Comparison of ENCODE assay signal across 18 cellular contexts in the genomic region with DNA sequence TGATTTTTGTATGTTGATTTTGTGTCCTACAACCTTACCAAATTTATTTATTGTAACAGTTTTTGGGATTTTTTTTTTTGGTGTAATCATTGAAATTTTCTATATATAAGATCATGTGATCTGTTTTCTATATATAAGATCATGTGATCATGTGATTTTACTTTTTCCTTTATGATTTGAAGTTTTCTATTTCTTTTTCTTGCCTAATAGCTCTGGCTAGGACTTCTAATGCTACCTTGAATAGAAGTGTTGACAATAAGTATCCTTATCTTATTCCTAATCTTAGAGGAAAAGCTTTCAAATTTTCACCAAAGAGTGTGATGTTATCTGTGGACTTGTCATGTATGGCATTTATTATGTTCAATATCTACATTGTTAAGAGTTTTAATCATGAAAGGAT.
DNase-seq lines count a peak whose midpoint lies in the region; ATAC-seq, FAIRE-seq and TF ChIP-seq lines count a peak whose summit lies in the region.
"Had no signal": no experiment of that assay in that cellular context is flagged by ENCODE, and none has a peak within 500 bp of the region (broad histone marks: within the 10 kb centered on the region; RNA-seq: fewer than 3 reads in every experiment).

No MANE protein-coding gene starts in this region.

- no TSS peak for BruUV-seq in HCT116 (replicated peaks; lab: Mats Ljungman, UMichigan)
- no TSS peak for BruUV-seq in GM12878 (replicated peaks; lab: Mats Ljungman, UMichigan)

- intact Hi-C loops in HCT116 (cut with micrococcal nuclease) (no loop called here), GM12878 (cut with micrococcal nuclease; ENCODE audit: unreplicated experiment) (no loop called here)

- H3K9ac ChIP-seq in HCT116 (ENCODE audit: low read length) (no peak overlapping the region), GM12878 (ENCODE audit: control insufficient read depth, insufficient read depth, low read length) (no peak overlapping the region)
- H3K9ac ChIP-seq: BLaER1 treated with 17β-estradiol and CSF1 and Interleukin-3, amounts not matched to agents 10 nM and 100 nM had no signal

- in situ Hi-C loops in GM12878 (cut with MboI): no loop called here

- H3K79me2 ChIP-seq in HCT116 (ENCODE audit: insufficient read depth, low read length) (no peaks in the 10 kb centered on the region), GM12878 (ENCODE audit: control insufficient read depth, insufficient read depth, low read length) (peaks cover 3% of the 10 kb centered on the region)

- CTCF ChIA-PET in HCT116 (lab: Charles Lee): interaction anchor here (3.3 kb wide), 1 partner anchor 8 kb away, joined by 14 read pairs; no protein-coding TSS in a partner anchor
- CTCF ChIA-PET in GM12878 (lab: Yijun Ruan, JAX): interaction anchor here (1.2 to 6.8 kb wide), 2 partner anchors 25 to 65 kb away, joined by 4 to 65 read pairs; no protein-coding TSS in a partner anchor

- TF ChIP-seq CTCF in HCT116 (IDR thresholded peaks at IDR 0.05 in 2 of 3, conservative IDR thresholded peaks at IDR 0.05 in 1 of 3; ENCODE audit: borderline replicate concordance in 1 of 3, insufficient read depth in 1 of 3, low read depth in 2 of 3, low read length in 2 of 3): no peak
- TF ChIP-seq CTCF in GM12878 (IDR thresholded peaks at IDR 0.05 in 2 of 3, conservative IDR thresholded peaks at IDR 0.05 in 1 of 3; ENCODE audit: control insufficient read depth in 2 of 3, extremely low read depth in 1 of 3, insufficient read depth in 1 of 3, low read depth in 3 of 3, low read length in 3 of 3): no peak

- H3K4me3 ChIP-seq in HCT116 (replicated peaks in 1 of 2; ENCODE audit: low read depth in 1 of 2, low read length in 2 of 2) (no peak overlapping the region), GM12878 (no peak overlapping the region), small intestine (ENCODE audit: low read depth in 1 of 2, low read length in 2 of 2) (no peak overlapping the region)
- H3K4me3 ChIP-seq: BLaER1 treated with 17β-estradiol and CSF1 and Interleukin-3, amounts not matched to agents 10 nM and 100 nM had no signal

- H3K4me1 ChIP-seq in HCT116 (ENCODE audit: control insufficient read depth in 1 of 2, insufficient read depth in 2 of 2, low read length in 2 of 2) (peaks cover 0 to 7% of the 10 kb centered on the region in 2 experiments; a peak in 1 of 4 replicates), GM12878 (ENCODE audit: control insufficient read depth, insufficient read depth, low read length) (peaks cover 41% of the 10 kb centered on the region), small intestine (ENCODE audit: control insufficient read depth in 2 of 2, insufficient read depth in 1 of 2, low read depth in 1 of 2, low read length in 1 of 2) (no peaks in the 10 kb centered on the region)

- no peak for TF ChIP-seq EP300 in GM12878 (IDR thresholded peaks at IDR 0.05; ENCODE audit: borderline replicate concordance in 1 of 2, control insufficient read depth in 1 of 2, low read depth in 2 of 2, low read length in 2 of 2)

- ATAC-seq in HCT116: no peak
- no peak for ATAC-seq in GM12878
- ATAC-seq: CD8-positive, alpha-beta T cell had no signal

- H3K36me3 ChIP-seq in HCT116 (ENCODE audit: control insufficient read depth in 1 of 2, insufficient read depth in 2 of 2, low read length in 2 of 2) (no peaks in the 10 kb centered on the region), GM12878 (ENCODE audit: control insufficient read depth in 2 of 2, insufficient read depth in 2 of 2, low read length in 1 of 2) (no peaks in the 10 kb centered on the region), small intestine (ENCODE audit: control insufficient read depth in 2 of 2, insufficient read depth in 2 of 2, low read length in 2 of 2) (no peaks in the 10 kb centered on the region)

- TF ChIP-seq POLR2A in HCT116 (IDR thresholded peaks at IDR 0.05; ENCODE audit: borderline replicate concordance, extremely low read depth, insufficient read depth, insufficient read length) (no peak), GM12878 (IDR thresholded peaks at IDR 0.05; ENCODE audit: low read depth, low read length) (no peak)

- no peak for FAIRE-seq in GM12878 (lab: Jason Lieb, UNC)
- FAIRE-seq in small intestine (lab: Jason Lieb, UNC): peak; percentile 65
- FAIRE-seq: D721Med, G401.6 had no signal

- H3K4me2 ChIP-seq in HCT116 (ENCODE audit: low read length) (no peak overlapping the region), GM12878 (ENCODE audit: control insufficient read depth, insufficient read depth) (no peak overlapping the region)

- POLR2A ChIA-PET in HCT116 (lab: Charles Lee) (no interaction called here), GM12878 (lab: Charles Lee) (interaction anchor here (1.1 kb wide), 1 partner anchor 12 kb away, joined by 5 read pairs; no protein-coding TSS in a partner anchor)

- H2AFZ ChIP-seq in HCT116 (ENCODE audit: low read depth, low read length, poor library complexity, severe bottlenecking): peak overlapping the region; percentile 50
- H2AFZ ChIP-seq in GM12878 (ENCODE audit: control insufficient read depth, low read depth, low read length): no peak overlapping the region

- TF ChIP-seq RAD21 in HCT116 (IDR thresholded peaks at IDR 0.05; ENCODE audit: low read depth): no peak
- no peak for TF ChIP-seq RAD21 in GM12878 (IDR thresholded peaks at IDR 0.05; ENCODE audit: insufficient read depth, low read depth, low read length)

- H4K20me1 ChIP-seq in HCT116 (ENCODE audit: insufficient read depth) (no peaks in the 10 kb centered on the region), GM12878 (ENCODE audit: control insufficient read depth, insufficient read depth) (no peaks in the 10 kb centered on the region)
- H4K20me1 ChIP-seq: BLaER1 treated with 17β-estradiol and CSF1 and Interleukin-3, amounts not matched to agents 10 nM and 100 nM had no signal

- SMC1A ChIA-PET in GM12878 (lab: Charles Lee; ENCODE audit: uncharacterized antibody, unreplicated experiment): interaction anchor here (1.2 to 34.9 kb wide), 3 partner anchors 20 to 62 kb away, joined by 3 to 1237 read pairs (median 102); a partner anchor contains a TSS

- H3K27ac ChIP-seq in HCT116 (ENCODE audit: low read depth, low read length) (no peak overlapping the region), GM12878 (ENCODE audit: control insufficient read depth, insufficient read depth) (no peak overlapping the region), small intestine (ENCODE audit: low read depth in 1 of 2, low read length in 1 of 2) (no peak overlapping the region)
- H3K27ac ChIP-seq: BLaER1 treated with 17β-estradiol and CSF1 and Interleukin-3, amounts not matched to agents 10 nM and 100 nM; C4-2B had no signal

- H3K27me3 ChIP-seq in HCT116 (ENCODE audit: insufficient read depth, low read length) (no peaks in the 10 kb centered on the region), GM12878 (replicated peaks in 1 of 2; ENCODE audit: control insufficient read depth in 2 of 2, insufficient read depth in 2 of 2, low read length in 1 of 2) (no peaks in the 10 kb centered on the region), small intestine (ENCODE audit: control insufficient read depth in 2 of 2, insufficient read depth in 2 of 2, low read length in 2 of 2) (no peaks in the 10 kb centered on the region)
- H3K27me3 ChIP-seq: BLaER1 treated with 17β-estradiol and CSF1 and Interleukin-3, amounts not matched to agents 10 nM and 100 nM had no signal

- RAD21 ChIA-PET in HCT116 (lab: Charles Lee; ENCODE audit: low non-redundant PET in 1 of 2, low total read pairs in 2 of 2, uncharacterized antibody in 2 of 2, unreplicated experiment in 2 of 2) (no interaction called here), GM12878 (lab: Charles Lee; ENCODE audit: unreplicated experiment) (interaction anchor here (1.6 to 19.0 kb wide), 4 partner anchors 10 to 229 kb away, joined by 4 to 774 read pairs (median 38); a partner anchor contains a TSS)

- DNase-seq in HCT116 (ENCODE audit: low read depth, low spot score) (no peak), GM12878 (ENCODE audit: low read depth, low spot score) (no peak), small intestine (no peak), ecto neural progenitor cell (ENCODE audit: low spot score) (no peak), NCI-H69 (lab: John Stamatoyannopoulos, UW) (no peak)
- no peak for DNase-seq in NK-92 treated with Interleukin-12 subunit alpha and Interleukin-12 subunit beta, amount 100 ng/mL, for 24 hours (lab: John Stamatoyannopoulos, UW)
- DNase-seq: 8988T; AML-193; Caco-2; Calu3; CD4-positive, alpha-beta T cell; CD8-positive, alpha-beta T cell; DMS79 treated with DMSO at 0.1 percent for 48 hours; GF-D8 had no signal

- H3K9me3 ChIP-seq in HCT116 (ENCODE audit: control insufficient read depth in 1 of 2, insufficient read depth in 1 of 2, low read depth in 1 of 2, low read length in 2 of 2) (no peaks in the 10 kb centered on the region), GM12878 (replicated peaks; ENCODE audit: control insufficient read depth, insufficient read depth, low read length) (peaks cover 16% of the 10 kb centered on the region), small intestine (ENCODE audit: control insufficient read depth, low read depth) (no peaks in the 10 kb centered on the region)

- no peaks in the 10 kb centered on the region for H3K9me2 ChIP-seq in HCT116 (ENCODE audit: insufficient read depth)

TF ChIP-seq in HCT116, 20 proteins besides CTCF, POLR2A, EP300 and RAD21 (continues in another document):
- TF ChIP-seq, protein P1, sequence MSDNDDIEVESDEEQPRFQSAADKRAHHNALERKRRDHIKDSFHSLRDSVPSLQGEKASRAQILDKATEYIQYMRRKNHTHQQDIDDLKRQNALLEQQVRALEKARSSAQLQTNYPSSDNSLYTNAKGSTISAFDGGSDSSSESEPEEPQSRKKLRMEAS (IDR thresholded peaks at IDR 0.05): no peak
- TF ChIP-seq POLR2AphosphoS5 (IDR thresholded peaks at IDR 0.05; ENCODE audit: low read depth, low read length): no peak
- no peak for TF ChIP-seq JUND (IDR thresholded peaks at IDR 0.05)
- no peak for TF ChIP-seq EGR1 (IDR thresholded peaks at IDR 0.05; ENCODE audit: low read depth)
- no peak for TF ChIP-seq ZFX (IDR thresholded peaks at IDR 0.05)
- no peak for TF ChIP-seq FOSL1 (IDR thresholded peaks at IDR 0.05; ENCODE audit: low read depth)

TF ChIP-seq in GM12878, 131 proteins besides CTCF, POLR2A, EP300 and RAD21:
- no peak for TF ChIP-seq NRF1 (conservative IDR thresholded peaks at IDR 0.05; ENCODE audit: low read depth, low read length)
- TF ChIP-seq RAD51 (IDR thresholded peaks at IDR 0.05): peak; percentile 58; the same call in 1 of the 2 replicates
